In the genomic region with DNA sequence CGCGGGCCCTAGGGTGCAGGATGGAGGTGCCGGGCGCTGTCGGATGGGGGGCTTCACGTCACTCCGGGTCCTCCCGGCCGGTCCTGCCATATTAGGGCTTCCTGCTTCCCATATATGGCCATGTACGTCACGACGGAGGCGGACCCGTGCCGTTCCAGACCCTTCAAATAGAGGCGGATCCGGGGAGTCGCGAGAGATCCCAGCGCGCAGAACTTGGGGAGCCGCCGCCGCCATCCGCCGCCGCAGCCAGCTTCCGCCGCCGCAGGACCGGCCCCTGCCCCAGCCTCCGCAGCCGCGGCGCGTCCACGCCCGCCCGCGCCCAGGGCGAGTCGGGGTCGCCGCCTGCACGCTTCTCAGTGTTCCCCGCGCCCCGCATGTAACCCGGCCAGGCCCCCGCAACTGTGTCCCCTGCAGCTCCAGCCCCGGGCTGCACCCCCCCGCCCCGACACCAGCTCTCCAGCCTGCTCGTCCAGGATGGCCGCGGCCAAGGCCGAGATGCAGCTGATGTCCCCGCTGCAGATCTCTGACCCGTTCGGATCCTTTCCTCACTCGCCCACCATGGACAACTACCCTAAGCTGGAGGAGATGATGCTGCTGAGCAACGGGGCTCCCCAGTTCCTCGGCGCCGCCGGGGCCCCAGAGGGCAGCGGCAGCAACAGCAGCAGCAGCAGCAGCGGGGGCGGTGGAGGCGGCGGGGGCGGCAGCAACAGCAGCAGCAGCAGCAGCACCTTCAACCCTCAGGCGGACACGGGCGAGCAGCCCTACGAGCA, we compare ENCODE assay signal across 8 cellular contexts. TPM values are rescaled to one million over a fixed set of nuclear protein-coding genes. Genes with fewer than 3 reads are reported as not detected.
DNase-seq lines count a peak whose midpoint lies in the region; FAIRE-seq and TF ChIP-seq lines count a peak whose summit lies in the region.

Gene EGR1 (plus strand): TSS at position 192 of the 770 bp plus-strand sequence. CDS start 283 bp downstream, at position 475.

- TF ChIP-seq CTCF in LNCaP clone FGC (IDR thresholded peaks at IDR 0.05; ENCODE audit: control insufficient read depth, extremely low read depth, insufficient read depth) (no peak), fibroblast of the aortic adventitia (IDR thresholded peaks at IDR 0.05; ENCODE audit: insufficient read depth, low read length) (peak; percentile 8), nephron progenitor cell (IDR thresholded peaks at IDR 0.05) (no peak)

- peaks cover 24% of the 10 kb centered on the region for H3K36me3 Mint-ChIP-seq in nephron progenitor cell (ENCODE audit: low read depth)
- H3K36me3 Mint-ChIP-seq in stimulated activated naive CD8-positive, alpha-beta T cell treated with anti-CD3 and anti-CD28 coated beads, Interleukin-15, Interleukin-2, amounts not matched to agents 100 ng/mL and 50 ng/mL, for 24 hours (ENCODE audit: low read depth): peaks cover 25% of the 10 kb centered on the region

- H3K4me3 Mint-ChIP-seq in nephron progenitor cell: peak within 1 kb of the TSS; percentile 86
- H3K4me3 Mint-ChIP-seq in stimulated activated naive CD8-positive, alpha-beta T cell treated with anti-CD3 and anti-CD28 coated beads, Interleukin-15, Interleukin-2, amounts not matched to agents 100 ng/mL and 50 ng/mL, for 24 hours: peak within 1 kb of the TSS; percentile 85

- H3K4me1 Mint-ChIP-seq in nephron progenitor cell: peaks cover 48% of the 10 kb centered on the region
- H3K4me1 Mint-ChIP-seq in stimulated activated naive CD8-positive, alpha-beta T cell treated with anti-CD3 and anti-CD28 coated beads, Interleukin-15, Interleukin-2, amounts not matched to agents 100 ng/mL and 50 ng/mL, for 24 hours (ENCODE audit: low read depth): peaks cover 48% of the 10 kb centered on the region

- peak; percentile 79 for TF ChIP-seq POLR2A in H54 (IDR thresholded peaks at IDR 0.05; ENCODE audit: low read depth, low read length)

- H3K27ac Mint-ChIP-seq in nephron progenitor cell: peak within 1 kb of the TSS; percentile 92
- H3K27ac Mint-ChIP-seq in stimulated activated naive CD8-positive, alpha-beta T cell treated with anti-CD3 and anti-CD28 coated beads, Interleukin-15, Interleukin-2, amounts not matched to agents 100 ng/mL and 50 ng/mL, for 24 hours: peak within 1 kb of the TSS; percentile 93

- H3K4me3 ChIP-seq in LNCaP clone FGC (ENCODE audit: low read depth, low read length) (peak within 1 kb of the TSS; percentile 75), fibroblast of the aortic adventitia (ENCODE audit: low read depth, low read length) (peak within 1 kb of the TSS; percentile 84)

- peak; percentile 98 for DNase-seq in ELR (ENCODE audit: low read depth)
- DNase-seq in H54 (ENCODE audit: insufficient read length, low spot score): peak; percentile 75
- DNase-seq in LNCaP clone FGC (ENCODE audit: low read depth): no peak
- DNase-seq in SHP77 (lab: John Stamatoyannopoulos, UW): peak; percentile 81 to 86
- peak; percentile 90 for DNase-seq in activated effector memory CD4-positive, alpha-beta T cell treated with Interleukin-2 at 50 U/mL for 16 hours
- peak; percentile 94 for DNase-seq in fibroblast of the aortic adventitia (ENCODE audit: low read depth)
- peak; percentile 95 for DNase-seq in nephron progenitor cell

- H3K27me3 Mint-ChIP-seq in nephron progenitor cell (ENCODE audit: low read depth, poor library complexity): peaks cover 28% of the 10 kb centered on the region
- no peaks in the 10 kb centered on the region for H3K27me3 Mint-ChIP-seq in stimulated activated naive CD8-positive, alpha-beta T cell treated with anti-CD3 and anti-CD28 coated beads, Interleukin-15, Interleukin-2, amounts not matched to agents 100 ng/mL and 50 ng/mL, for 24 hours

- no peak for FAIRE-seq in H54 (lab: Jason Lieb, UNC)

- no peaks in the 10 kb centered on the region for H3K9me3 Mint-ChIP-seq in nephron progenitor cell
- no peaks in the 10 kb centered on the region for H3K9me3 Mint-ChIP-seq in stimulated activated naive CD8-positive, alpha-beta T cell treated with anti-CD3 and anti-CD28 coated beads, Interleukin-15, Interleukin-2, amounts not matched to agents 100 ng/mL and 50 ng/mL, for 24 hours

RNA-seq across cellular contexts. Expression of gene EGR1, which starts in this region (rescaled TPM):
- 1.6 and 6.3 TPM in 2 replicates for total RNA-seq in fibroblast of the aortic adventitia (ENCODE audit: low replicate concordance)
